ENCODE assay signal across 14 cellular contexts in genomic region chr2:8855019-8855418, GRCh38.
"Had no signal": no experiment of that assay in that cellular context is flagged by ENCODE, and none has a peak within 500 bp of the region (broad histone marks: within the 10 kb centered on the region; RNA-seq: fewer than 3 reads in every experiment).

No MANE protein-coding gene starts in this region.

- H3K36me3 ChIP-seq: gastrocnemius medialis, pancreas had no signal

- DNase-seq: effector CD4-positive, alpha-beta T cell; gastrocnemius medialis; heart right ventricle; immature natural killer cell; naive B cell; occipital lobe; pancreas; right cardiac atrium; stimulated activated CD4-positive, alpha-beta T cell treated with anti-CD3 and anti-CD28 coated beads, Interleukin-2, amount 100 ng/mL, for 48 hours; stimulated activated naive CD4-positive, alpha-beta T cell treated with Interleukin-2 at 50 U/mL for 16 hours had no signal

- ATAC-seq: esophagus mucosa, gastrocnemius medialis, heart right ventricle, pancreas, right cardiac atrium had no signal

- FAIRE-seq: pancreas, urothelium cell line had no signal

- H3K4me3 ChIP-seq: coronary artery, gastrocnemius medialis, heart right ventricle, pancreas, smooth muscle cell had no signal

- H3K27me3 ChIP-seq: gastrocnemius medialis, heart right ventricle, pancreas had no signal

- H3K4me2 ChIP-seq: smooth muscle cell had no signal

- H3K27ac ChIP-seq: coronary artery, gastrocnemius medialis, heart right ventricle, pancreas had no signal

- H3K9me3 ChIP-seq: gastrocnemius medialis, heart right ventricle, pancreas had no signal

- H3K4me1 ChIP-seq: gastrocnemius medialis, pancreas had no signal
